ENCODE assay signal across 33 cellular contexts in the genomic region with DNA sequence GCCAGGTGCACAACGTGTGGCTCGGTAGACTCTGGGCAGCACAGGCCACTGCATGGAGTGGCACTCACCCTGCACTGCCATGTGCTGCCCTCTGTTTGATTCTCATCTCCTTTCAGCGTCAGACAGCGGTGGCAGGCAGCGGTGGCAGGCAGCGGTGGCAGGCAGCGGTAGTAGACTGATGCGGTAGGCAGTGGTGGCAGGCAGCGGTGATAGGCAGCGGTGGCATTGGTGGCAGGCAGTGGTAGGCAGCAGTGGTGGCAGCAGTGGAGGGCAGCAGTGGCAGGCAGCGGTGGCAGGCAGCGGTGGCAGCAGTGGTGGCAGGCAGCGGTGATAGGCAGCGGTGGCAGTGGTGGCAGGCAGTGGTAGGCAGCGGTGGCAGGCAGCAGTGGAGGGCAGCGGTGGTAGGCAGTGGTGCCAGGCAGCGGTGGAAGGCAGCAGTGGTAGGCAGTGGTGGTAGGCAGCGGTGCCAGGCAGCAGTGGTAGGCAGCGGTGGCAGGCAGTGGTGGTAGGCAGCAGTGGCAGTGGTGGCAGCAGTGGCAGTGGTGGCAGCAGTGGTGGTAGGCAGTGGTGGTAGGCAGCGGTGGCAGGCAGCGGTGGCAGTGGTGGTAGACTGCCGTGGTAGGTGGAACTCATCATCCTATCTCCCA. TPM values are rescaled to one million over a fixed set of nuclear protein-coding genes. Genes with fewer than 3 reads are reported as not detected.
"Had no signal": no experiment of that assay in that cellular context is flagged by ENCODE, and none has a peak within 500 bp of the region (broad histone marks: within the 10 kb centered on the region; RNA-seq: fewer than 3 reads in every experiment).

No MANE protein-coding gene starts in this region.

- H3K36me3 Mint-ChIP-seq: activated naive CD4-positive, alpha-beta T cell treated with anti-CD3 and anti-CD28 coated beads, Interleukin-2, amount 50 U/mL, for 72 hours; naive thymus-derived CD4-positive, alpha-beta T cell; stimulated activated memory B cell treated with anti-CD40 and anti-IgM and Interleukin-4, amounts not matched to agents 10 μg/mL and 1 μg/mL and 100 μg/mL, for 72 hours had no signal

- H3K4me3 Mint-ChIP-seq: activated T-cell treated with anti-CD3 and anti-CD28 coated beads, Interleukin-2, amount 50 U/mL, for 72 hours; naive thymus-derived CD4-positive, alpha-beta T cell; stimulated activated memory B cell treated with anti-CD40 and anti-IgM and Interleukin-4, amounts not matched to agents 10 μg/mL and 1 μg/mL and 100 μg/mL, for 72 hours had no signal

- H3K27ac Mint-ChIP-seq: activated T-cell treated with anti-CD3 and anti-CD28 coated beads, Interleukin-2, amount 50 U/mL, for 72 hours; naive thymus-derived CD4-positive, alpha-beta T cell; stimulated activated memory B cell treated with anti-CD40 and anti-IgM and Interleukin-4, amounts not matched to agents 10 μg/mL and 1 μg/mL and 100 μg/mL, for 72 hours had no signal

- DNase-seq: activated CD4-positive, alpha-beta T cell treated with anti-CD3 and anti-CD28 coated beads for 4 hours; activated CD4-positive, alpha-beta T cell treated with anti-CD3 and anti-CD28 coated beads, Interleukin-2, amount 50 U/mL, for 4 hours; activated naive CD4-positive, alpha-beta T cell; activated T-cell treated with anti-CD3 and anti-CD28 coated beads for 4 hours; activated T-cell treated with anti-CD3 and anti-CD28 coated beads, Interleukin-2, amount 50 U/mL, for 72 hours; cerebellar nuclear complex; colonic mucosa; effector CD8-positive, alpha-beta T cell; glutamatergic neuron; islet precursor cell; left cardiac atrium; mammary epithelial cell; midbrain; naive thymus-derived CD4-positive, alpha-beta T cell; retina; sigmoid colon; small intestine; stimulated activated CD4-positive, alpha-beta T cell treated with anti-CD3 and anti-CD28 coated beads, Interleukin-1b, Interleukin-23, amount 100 ng/mL, for 48 hours; stimulated activated CD4-positive, alpha-beta T cell treated with anti-CD3 and anti-CD28 coated beads, Interleukin-4, amount 100 ng/mL, for 4 hours; stimulated activated CD8-positive, alpha-beta memory T cell treated with anti-CD3 and anti-CD28 coated beads, Interleukin-4, amount 100 ng/mL, for 48 hours; uterus had no signal

- ATAC-seq: activated naive CD4-positive, alpha-beta T cell treated with anti-CD3 and anti-CD28 coated beads, Interleukin-2, amount 50 U/mL, for 72 hours; activated T-cell treated with anti-CD3 and anti-CD28 coated beads, Interleukin-2, amount 50 U/mL, for 72 hours; left cardiac atrium; naive thymus-derived CD4-positive, alpha-beta T cell; stimulated activated memory B cell treated with anti-CD40 and anti-IgM and Interleukin-4, amounts not matched to agents 10 μg/mL and 1 μg/mL and 100 μg/mL, for 72 hours had no signal

- H3K27ac ChIP-seq: colonic mucosa, epithelial cell of prostate, neutrophil, ovary, prostate gland, sigmoid colon, tibial nerve, uterus, VCaP had no signal

- H3K4me1 ChIP-seq: colonic mucosa, sigmoid colon, tibial nerve, uterus had no signal

- H3K4me1 Mint-ChIP-seq: stimulated activated memory B cell treated with anti-CD40 and anti-IgM and Interleukin-4, amounts not matched to agents 10 μg/mL and 1 μg/mL and 100 μg/mL, for 72 hours had no signal

- FAIRE-seq: endometrium, frontal cortex, small intestine, TTC549 had no signal

- H3K4me3 ChIP-seq: colonic mucosa, ovary, prostate gland, sigmoid colon, tibial nerve, uterus had no signal

- H3K9me3 ChIP-seq: colonic mucosa, neutrophil, ovary, prostate gland, sigmoid colon, tibial nerve, uterus had no signal

- H3K36me3 ChIP-seq: colonic mucosa, neutrophil, ovary, prostate gland, sigmoid colon, tibial nerve, uterus had no signal

- H3K27me3 ChIP-seq: colonic mucosa, ovary, tibial nerve, uterus had no signal

RNA-seq across cellular contexts. Expression of gene MEG3, which starts 6.0 kb away (rescaled TPM):
- total RNA-seq: activated naive CD4-positive, alpha-beta T cell treated with anti-CD3 and anti-CD28 coated beads, Interleukin-2, amount 50 U/mL, for 72 hours; activated T-cell treated with anti-CD3 and anti-CD28 coated beads, Interleukin-2, amount 50 U/mL, for 72 hours; T-helper 1 cell treated with Interleukin-12 subunit alpha and Interleukin-12 subunit beta and Interleukin-4 antibody, amounts not matched to agents 30 ng/mL and 1 ng/mL, for 36 hours had no signal
- polyA plus RNA-seq: naive thymus-derived CD4-positive, alpha-beta T cell had no signal
